In genomic region chr12:45629292-45629691, GRCh38 we compare ENCODE assay signal across 33 cellular contexts.
"Had no signal": no experiment of that assay in that cellular context is flagged by ENCODE, and none has a peak within 500 bp of the region (broad histone marks: within the 10 kb centered on the region; RNA-seq: fewer than 3 reads in every experiment).

No MANE protein-coding gene starts in this region.

- H3K27ac ChIP-seq: ascending aorta, breast epithelium, cardiac muscle cell, coronary artery, dorsolateral prefrontal cortex, esophagus muscularis mucosa, foreskin keratinocyte, gastroesophageal sphincter, heart right ventricle, hepatocyte, VCaP had no signal

- DNase-seq: activated B cell treated with CpG ODN at 0.5 μM for 24 hours; activated CD4-positive, alpha-beta memory T cell treated with anti-CD3 and anti-CD28 coated beads, Interleukin-2, amount 10 ng/mL, durations not matched to agents 7 days and 5 days; activated CD4-positive, alpha-beta T cell treated with anti-CD3 and anti-CD28 coated beads, Interleukin-2, amount 10 ng/mL, durations not matched to agents 24 days and 14 days; activated CD4-positive, alpha-beta T cell treated with anti-CD3 and anti-CD28 coated beads, Interleukin-2, amount 50 U/mL, for 4 hours; activated CD8-positive, alpha-beta memory T cell treated with anti-CD3 and anti-CD28 coated beads, Interleukin-2, amount 50 U/mL, for 48 hours; activated gamma-delta T cell; activated naive CD4-positive, alpha-beta T cell; activated naive CD4-positive, alpha-beta T cell treated with anti-CD3 and anti-CD28 coated beads, Interleukin-2, amount 10 ng/mL, durations not matched to agents 7 days and 5 days; activated naive CD8-positive, alpha-beta T cell treated with anti-CD3 and anti-CD28 coated beads, Interleukin-2, amount 10 ng/mL, durations not matched to agents 7 days and 5 days; activated T-cell treated with anti-CD3 and anti-CD28 coated beads for 4 hours; activated T-cell treated with anti-CD3 and anti-CD28 coated beads, Interleukin-2, amount 50 U/mL, for 24 hours; activated T-cell treated with anti-CD3 and anti-CD28 coated beads, Interleukin-2, amount 50 U/mL, for 72 hours; central memory CD4-positive, alpha-beta T cell; cerebellar nuclear complex; dorsolateral prefrontal cortex; effector memory CD4-positive, alpha-beta T cell; endodermal cell; erythroblast; foreskin keratinocyte; heart right ventricle; T-helper 1 cell; T-helper 17 cell; T1000 had no signal

- H3K4me3 ChIP-seq: ascending aorta, breast epithelium, cardiac muscle cell, coronary artery, dorsolateral prefrontal cortex, esophagus muscularis mucosa, gastroesophageal sphincter, heart right ventricle, hepatocyte had no signal

- H3K36me3 ChIP-seq: ascending aorta, breast epithelium, cardiac muscle cell, esophagus muscularis mucosa, gastroesophageal sphincter, heart right ventricle had no signal

- ATAC-seq: activated CD4-positive, CD25-positive, alpha-beta regulatory T cell treated with anti-CD3 and anti-CD28 coated beads, Interleukin-2, amount 50 U/mL, for 24 hours; activated naive CD4-positive, alpha-beta T cell treated with anti-CD3 and anti-CD28 coated beads, Interleukin-2, amount 50 U/mL, for 72 hours; activated T-cell treated with anti-CD3 and anti-CD28 coated beads, Interleukin-2, amount 50 U/mL, for 72 hours; foreskin keratinocyte; gastroesophageal sphincter; heart right ventricle; T-helper 17 cell had no signal

- H3K9me3 ChIP-seq: ascending aorta, breast epithelium, esophagus muscularis mucosa, gastroesophageal sphincter, heart right ventricle had no signal

- H3K4me1 ChIP-seq: ascending aorta, breast epithelium, esophagus muscularis mucosa, foreskin keratinocyte, gastroesophageal sphincter, heart right ventricle had no signal
